ENCODE assay signal across 1 cellular context in the genomic region with DNA sequence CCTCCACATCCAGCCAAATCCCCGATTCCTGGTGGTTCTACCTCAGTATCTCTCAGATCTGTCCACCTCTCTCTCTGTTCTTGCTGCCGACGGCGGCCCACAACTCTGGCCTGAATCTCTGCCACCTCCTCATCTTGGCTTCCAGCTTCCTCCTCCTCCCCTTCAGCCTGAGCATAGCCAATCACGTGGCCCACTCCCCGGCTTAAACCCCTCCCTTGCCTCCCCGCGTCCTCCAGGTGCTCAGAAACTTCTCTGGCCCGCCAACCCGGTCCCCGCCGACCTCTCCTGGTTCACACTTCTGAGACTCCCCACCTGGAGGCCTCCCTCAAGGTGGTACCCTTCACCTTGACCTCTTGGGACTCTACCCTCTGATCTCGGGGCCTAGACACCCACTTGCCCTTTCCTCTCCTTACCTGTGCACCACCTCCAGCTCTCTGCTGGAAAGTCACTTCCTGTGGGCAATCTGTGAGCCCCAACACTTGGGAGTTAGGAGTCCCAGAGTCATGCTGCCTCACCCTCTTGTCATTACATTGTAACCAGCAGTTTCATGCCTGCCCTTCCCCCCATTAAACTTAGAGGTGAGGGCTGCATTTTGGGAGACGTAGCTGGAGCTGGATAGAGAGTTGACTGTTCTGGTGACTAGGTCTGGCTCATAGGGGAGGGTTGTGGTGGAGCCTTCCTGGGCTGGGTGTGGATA.
TF ChIP-seq lines count a peak whose summit lies in the region.

No MANE protein-coding gene starts in this region.

TF ChIP-seq in K562, 482 proteins besides CTCF, POLR2A, EP300 and RAD21:
- TF ChIP-seq BRF2 (IDR thresholded peaks at IDR 0.05; ENCODE audit: borderline replicate concordance, insufficient read depth, insufficient read length): no peak
- TF ChIP-seq NCOA6 (IDR thresholded peaks at IDR 0.05): no peak
- TF ChIP-seq ZNF121 (CRISPR knock-in tag; conservative IDR thresholded peaks at IDR 0.05): no peak
- TF ChIP-seq DPF2 (IDR thresholded peaks at IDR 0.05): 0 out of 2 replicates have a peak, but pooled peaks have one; percentile 29
- TF ChIP-seq HMBOX1 (IDR thresholded peaks at IDR 0.05): peak; percentile 31; the same call in 1 of the 2 replicates
- no peak for TF ChIP-seq JUNB (CRISPR knock-in tag; conservative IDR thresholded peaks at IDR 0.05)
- TF ChIP-seq CREB3 (tag; conservative IDR thresholded peaks at IDR 0.05; ENCODE audit: low read depth): peak; percentile 39; the same call in 1 of the 2 replicates
- no peak for TF ChIP-seq SRSF1 (IDR thresholded peaks at IDR 0.05; ENCODE audit: low read depth, low read length)
- TF ChIP-seq, protein P1, sequence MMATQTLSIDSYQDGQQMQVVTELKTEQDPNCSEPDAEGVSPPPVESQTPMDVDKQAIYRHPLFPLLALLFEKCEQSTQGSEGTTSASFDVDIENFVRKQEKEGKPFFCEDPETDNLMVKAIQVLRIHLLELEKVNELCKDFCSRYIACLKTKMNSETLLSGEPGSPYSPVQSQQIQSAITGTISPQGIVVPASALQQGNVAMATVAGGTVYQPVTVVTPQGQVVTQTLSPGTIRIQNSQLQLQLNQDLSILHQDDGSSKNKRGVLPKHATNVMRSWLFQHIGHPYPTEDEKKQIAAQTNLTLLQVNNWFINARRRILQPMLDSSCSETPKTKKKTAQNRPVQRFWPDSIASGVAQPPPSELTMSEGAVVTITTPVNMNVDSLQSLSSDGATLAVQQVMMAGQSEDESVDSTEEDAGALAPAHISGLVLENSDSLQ (IDR thresholded peaks at IDR 0.05): 0 out of 2 replicates have a peak, but pooled peaks have one; percentile 17
- TF ChIP-seq CBX3 (IDR thresholded peaks at IDR 0.05; ENCODE audit: borderline replicate concordance in 1 of 2, low read length in 2 of 2): peak in 1 of 2 experiments; percentile 16; a peak in 1 of 3 replicates
- 0 out of 2 replicates have a peak, but pooled peaks have one; percentile 10 for TF ChIP-seq RAD51 (IDR thresholded peaks at IDR 0.05; ENCODE audit: borderline replicate concordance, low read depth)
- TF ChIP-seq JUN (IDR thresholded peaks at IDR 0.05; ENCODE audit: borderline replicate concordance, low read depth, low read length): no peak
- no peak for TF ChIP-seq JUN (CRISPR knock-in tag; IDR thresholded peaks at IDR 0.05; ENCODE audit: borderline replicate concordance)
- 0 out of 2 replicates have a peak, but pooled peaks have one; percentile 42 for TF ChIP-seq ZNF395 (CRISPR knock-in tag; IDR thresholded peaks at IDR 0.05)
- 0 out of 2 replicates have a peak, but pooled peaks have one; percentile 28 for TF ChIP-seq CHD2 (IDR thresholded peaks at IDR 0.05; ENCODE audit: low read depth, low read length)
- no peak for TF ChIP-seq GTF3C2 (IDR thresholded peaks at IDR 0.05; ENCODE audit: borderline replicate concordance, extremely low read depth, insufficient read length)
- no peak for TF ChIP-seq NFE2L1 (tag; IDR thresholded peaks at IDR 0.05; ENCODE audit: borderline replicate concordance, low read depth)
- TF ChIP-seq JUND (IDR thresholded peaks at IDR 0.05; ENCODE audit: borderline replicate concordance, low read depth, low read length): no peak
- 0 out of 3 replicates have a peak, but pooled peaks have one; percentile 9 for TF ChIP-seq JUND (tag; IDR thresholded peaks at IDR 0.05; ENCODE audit: borderline replicate concordance, low read depth, low read length)
- TF ChIP-seq DDX20 (tag; IDR thresholded peaks at IDR 0.05; ENCODE audit: low read depth): no peak
- TF ChIP-seq, protein P2, sequence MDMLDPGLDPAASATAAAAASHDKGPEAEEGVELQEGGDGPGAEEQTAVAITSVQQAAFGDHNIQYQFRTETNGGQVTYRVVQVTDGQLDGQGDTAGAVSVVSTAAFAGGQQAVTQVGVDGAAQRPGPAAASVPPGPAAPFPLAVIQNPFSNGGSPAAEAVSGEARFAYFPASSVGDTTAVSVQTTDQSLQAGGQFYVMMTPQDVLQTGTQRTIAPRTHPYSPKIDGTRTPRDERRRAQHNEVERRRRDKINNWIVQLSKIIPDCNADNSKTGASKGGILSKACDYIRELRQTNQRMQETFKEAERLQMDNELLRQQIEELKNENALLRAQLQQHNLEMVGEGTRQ (CRISPR knock-in tag; IDR thresholded peaks at IDR 0.05): 0 out of 2 replicates have a peak, but pooled peaks have one; percentile 40
- TF ChIP-seq, protein P3, sequence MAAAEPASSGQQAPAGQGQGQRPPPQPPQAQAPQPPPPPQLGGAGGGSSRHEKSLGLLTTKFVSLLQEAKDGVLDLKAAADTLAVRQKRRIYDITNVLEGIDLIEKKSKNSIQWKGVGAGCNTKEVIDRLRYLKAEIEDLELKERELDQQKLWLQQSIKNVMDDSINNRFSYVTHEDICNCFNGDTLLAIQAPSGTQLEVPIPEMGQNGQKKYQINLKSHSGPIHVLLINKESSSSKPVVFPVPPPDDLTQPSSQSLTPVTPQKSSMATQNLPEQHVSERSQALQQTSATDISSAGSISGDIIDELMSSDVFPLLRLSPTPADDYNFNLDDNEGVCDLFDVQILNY (CRISPR knock-in tag; IDR thresholded peaks at IDR 0.05): 0 out of 2 replicates have a peak, but pooled peaks have one; percentile 47
- TF ChIP-seq, protein P4, sequence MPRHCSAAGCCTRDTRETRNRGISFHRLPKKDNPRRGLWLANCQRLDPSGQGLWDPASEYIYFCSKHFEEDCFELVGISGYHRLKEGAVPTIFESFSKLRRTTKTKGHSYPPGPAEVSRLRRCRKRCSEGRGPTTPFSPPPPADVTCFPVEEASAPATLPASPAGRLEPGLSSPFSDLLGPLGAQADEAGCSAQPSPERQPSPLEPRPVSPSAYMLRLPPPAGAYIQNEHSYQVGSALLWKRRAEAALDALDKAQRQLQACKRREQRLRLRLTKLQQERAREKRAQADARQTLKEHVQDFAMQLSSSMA (CRISPR knock-in tag; IDR thresholded peaks at IDR 0.05): no peak
- TF ChIP-seq MAFG (tag; conservative IDR thresholded peaks at IDR 0.05): no peak
- TF ChIP-seq KAT2B (IDR thresholded peaks at IDR 0.05; ENCODE audit: low read depth, low read length): no peak
- no peak for TF ChIP-seq E2F6 (IDR thresholded peaks at IDR 0.05; ENCODE audit: borderline replicate concordance in 1 of 2, extremely low read depth in 1 of 2, insufficient read depth in 1 of 2, insufficient read length in 1 of 2, low read depth in 1 of 2, low read length in 1 of 2, poor library complexity in 1 of 2, severe bottlenecking in 1 of 2)
- no peak for TF ChIP-seq MTA2 (IDR thresholded peaks at IDR 0.05; ENCODE audit: low read depth)
- no peak for TF ChIP-seq THRAP3 (IDR thresholded peaks at IDR 0.05; ENCODE audit: borderline replicate concordance)
- TF ChIP-seq, protein P5, sequence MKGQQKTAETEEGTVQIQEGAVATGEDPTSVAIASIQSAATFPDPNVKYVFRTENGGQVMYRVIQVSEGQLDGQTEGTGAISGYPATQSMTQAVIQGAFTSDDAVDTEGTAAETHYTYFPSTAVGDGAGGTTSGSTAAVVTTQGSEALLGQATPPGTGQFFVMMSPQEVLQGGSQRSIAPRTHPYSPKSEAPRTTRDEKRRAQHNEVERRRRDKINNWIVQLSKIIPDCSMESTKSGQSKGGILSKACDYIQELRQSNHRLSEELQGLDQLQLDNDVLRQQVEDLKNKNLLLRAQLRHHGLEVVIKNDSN (CRISPR knock-in tag; IDR thresholded peaks at IDR 0.05): peak; percentile 66
- no peak for TF ChIP-seq POU5F1 (IDR thresholded peaks at IDR 0.05; ENCODE audit: borderline replicate concordance, low read depth, low read length, partially characterized antibody)
- no peak for TF ChIP-seq RCOR1 (IDR thresholded peaks at IDR 0.05; ENCODE audit: borderline replicate concordance in 1 of 2, low read depth in 2 of 2, low read length in 2 of 2)
- TF ChIP-seq NR2C1 (IDR thresholded peaks at IDR 0.05): no peak
- no peak for TF ChIP-seq NR2C1 (tag; IDR thresholded peaks at IDR 0.05)
- TF ChIP-seq ATF4 (CRISPR knock-in tag; IDR thresholded peaks at IDR 0.05): no peak
- TF ChIP-seq KDM2B (CRISPR knock-in tag; IDR thresholded peaks at IDR 0.05): no peak
- no peak for TF ChIP-seq ZNF668 (CRISPR knock-in tag; IDR thresholded peaks at IDR 0.05)
- TF ChIP-seq GABPB1 (CRISPR knock-in tag; IDR thresholded peaks at IDR 0.05): no peak
- 0 out of 2 replicates have a peak, but pooled peaks have one; percentile 35 for TF ChIP-seq MTA3 (IDR thresholded peaks at IDR 0.05; ENCODE audit: borderline replicate concordance)
- TF ChIP-seq RFX1 (IDR thresholded peaks at IDR 0.05): no peak
- no peak for TF ChIP-seq ZBED1 (IDR thresholded peaks at IDR 0.05)
